Comparison of ENCODE assay signal across 1 cellular context in genomic region chr11:120674537-120674936, GRCh38.
A peak's percentile ranks its signal among the peaks of the same experiment; 100 is the strongest.
TF ChIP-seq lines count a peak whose summit lies in the region.

No MANE protein-coding gene starts in this region.

TF ChIP-seq in HepG2, 621 proteins besides CTCF, POLR2A, EP300 and RAD21 (continued from another document and continues in another):
- TF ChIP-seq TRAFD1 (CRISPR knock-in tag; IDR thresholded peaks at IDR 0.05; ENCODE audit: borderline replicate concordance) (no peak), UBTF (CRISPR knock-in tag; IDR thresholded peaks at IDR 0.05) (no peak), HIC2 (CRISPR knock-in tag; IDR thresholded peaks at IDR 0.05; ENCODE audit: low read depth) (no peak), CENPBD1 (CRISPR knock-in tag; IDR thresholded peaks at IDR 0.05; ENCODE audit: borderline replicate concordance, low read depth) (no peak), ZNF572 (CRISPR knock-in tag; IDR thresholded peaks at IDR 0.05) (no peak), NFRKB (IDR thresholded peaks at IDR 0.05) (no peak), ZNF276 (CRISPR knock-in tag; IDR thresholded peaks at IDR 0.05; ENCODE audit: low read depth) (no peak), HDAC6 (IDR thresholded peaks at IDR 0.05; ENCODE audit: low read depth, low read length) (no peak), ZNF83 (CRISPR knock-in tag; IDR thresholded peaks at IDR 0.05; ENCODE audit: borderline replicate concordance) (no peak), TERF1 (CRISPR knock-in tag; IDR thresholded peaks at IDR 0.05) (no peak), GFI1 (CRISPR knock-in tag; IDR thresholded peaks at IDR 0.05; ENCODE audit: borderline replicate concordance) (peak; percentile 78), JUNB (CRISPR knock-in tag; IDR thresholded peaks at IDR 0.05; ENCODE audit: borderline replicate concordance) (no peak), GZF1 (CRISPR knock-in tag; IDR thresholded peaks at IDR 0.05) (no peak), AKNA (CRISPR knock-in tag; IDR thresholded peaks at IDR 0.05; ENCODE audit: borderline replicate concordance) (no peak), PBX2 (CRISPR knock-in tag; IDR thresholded peaks at IDR 0.05) (no peak), HMG20A (CRISPR knock-in tag; IDR thresholded peaks at IDR 0.05; ENCODE audit: borderline replicate concordance) (peak; percentile 80; the same call in 1 of the 2 replicates), GLMP (CRISPR knock-in tag; IDR thresholded peaks at IDR 0.05; ENCODE audit: borderline replicate concordance) (no peak), KLF6 (CRISPR knock-in tag; IDR thresholded peaks at IDR 0.05) (no peak), ZNF235 (CRISPR knock-in tag; IDR thresholded peaks at IDR 0.05; ENCODE audit: borderline replicate concordance) (no peak), ZNF326 (CRISPR knock-in tag; IDR thresholded peaks at IDR 0.05; ENCODE audit: borderline replicate concordance) (no peak), ZNF816 (CRISPR knock-in tag; IDR thresholded peaks at IDR 0.05; ENCODE audit: borderline replicate concordance) (no peak), ZNF639 (CRISPR knock-in tag; conservative IDR thresholded peaks at IDR 0.05) (no peak), RERE (CRISPR knock-in tag; IDR thresholded peaks at IDR 0.05; ENCODE audit: low read depth) (no peak), ZBTB34 (CRISPR knock-in tag; IDR thresholded peaks at IDR 0.05) (no peak), BORCS8-MEF2B (CRISPR knock-in tag; IDR thresholded peaks at IDR 0.05) (0 out of 2 replicates have a peak, but pooled peaks have one; percentile 49)
